ENCODE assay signal across 20 cellular contexts in genomic region chr3:54168451-54168850, GRCh38. TPM values are rescaled to one million over a fixed set of nuclear protein-coding genes. Genes with fewer than 3 reads are reported as not detected.
"Had no signal": no experiment of that assay in that cellular context is flagged by ENCODE, and none has a peak within 500 bp of the region (broad histone marks: within the 10 kb centered on the region; RNA-seq: fewer than 3 reads in every experiment).

No MANE protein-coding gene starts in this region.

- H3K4me3 ChIP-seq: coronary artery, hepatocyte, left ventricle myocardium inferior, lung, spleen, tibial artery had no signal

- H3K9me3 ChIP-seq: left ventricle myocardium inferior, spleen, tibial artery had no signal

- DNase-seq: effector CD4-positive, alpha-beta T cell; foreskin melanocyte; head of caudate nucleus; left ventricle myocardium inferior; mesenchymal stem cell; naive thymus-derived CD4-positive, alpha-beta T cell; nephron progenitor cell; spleen; stimulated activated CD4-positive, alpha-beta T cell treated with anti-CD3 and anti-CD28 coated beads, Interleukin-15, amount 100 ng/mL, for 24 hours; stimulated activated CD4-positive, alpha-beta T cell treated with anti-CD3 and anti-CD28 coated beads, Interleukin-1b, Interleukin-23, amount 100 ng/mL, for 48 hours; stimulated activated CD4-positive, alpha-beta T cell treated with anti-CD3 and anti-CD28 coated beads, Interleukin-4, amount 100 ng/mL, for 24 hours; tibial artery had no signal

- FAIRE-seq: keratinocyte had no signal

- H3K9ac ChIP-seq: parathyroid adenoma had no signal

- H3K27me3 ChIP-seq: spleen, tibial artery had no signal

- H3K36me3 ChIP-seq: left ventricle myocardium inferior, spleen, tibial artery had no signal

- H3K4me2 ChIP-seq: hepatocyte had no signal

- H3K4me1 ChIP-seq: parathyroid adenoma, spleen, tibial artery had no signal

- H3K27ac ChIP-seq: coronary artery, hepatocyte, left ventricle myocardium inferior, parathyroid adenoma, spleen, tibial artery had no signal

- H3K79me2 ChIP-seq: hepatocyte, parathyroid adenoma had no signal

- H2AFZ ChIP-seq: hepatocyte, parathyroid adenoma had no signal

RNA-seq across cellular contexts. Expression of gene CACNA2D3, which starts 46.1 kb away (rescaled TPM):
- total RNA-seq: chondrocyte, dermis microvascular lymphatic vessel endothelial cell, pulmonary artery endothelial cell had no signal
- polyA plus RNA-seq: naive thymus-derived CD4-positive, alpha-beta T cell had no signal
